Comparison of ENCODE assay signal across 8 cellular contexts in genomic region chr12:6851153-6851920, GRCh38. TPM values are rescaled to one million over a fixed set of nuclear protein-coding genes. Genes with fewer than 3 reads are reported as not detected.
A peak's percentile ranks its signal among the peaks of the same experiment; 100 is the strongest.
DNase-seq lines count a peak whose midpoint lies in the region; ATAC-seq and TF ChIP-seq lines count a peak whose summit lies in the region.

Gene CDCA3 (minus strand): TSS chr12:6851286. CDS start chr12:6850952, 334 bp downstream.

- peaks cover 0 to 18% of the 10 kb centered on the region in 2 donors for H3K36me3 ChIP-seq in left lung

- ATAC-seq in GM19395 (IDR thresholded peaks at IDR 0.05; ENCODE audit: unreplicated experiment), result peak; percentile 59
- ATAC-seq in HG03565 (IDR thresholded peaks at IDR 0.05; ENCODE audit: unreplicated experiment), result peak; percentile 48
- ATAC-seq in left lung, result peak; percentile 80

- H3K9me3 ChIP-seq in left lung, result no peaks in the 10 kb centered on the region

- peak within 1 kb of the TSS; percentile 55 to 62 for H3K4me3 ChIP-seq in left lung

- no peaks in the 10 kb centered on the region for H3K27me3 ChIP-seq in left lung

- DNase-seq in NCI-H774 (lab: John Stamatoyannopoulos, UW) (peak; percentile 99), dermis blood vessel endothelial cell (peak; percentile 99), left lung (peak; percentile 86 to 97)
- DNase-seq in activated CD4-positive, alpha-beta T cell treated with anti-CD3 and anti-CD28 coated beads, Interleukin-2, amount 50 U/mL, for 4 hours, result peak; percentile 88 to 90
- DNase-seq in stimulated activated CD4-positive, alpha-beta T cell treated with anti-CD3 and anti-CD28 coated beads, Interleukin-2, amount 100 ng/mL, for 48 hours, result peak; percentile 88 to 94

- TF ChIP-seq CTCF in C4-2B (conservative IDR thresholded peaks at IDR 0.05) (no peak), left lung (IDR thresholded peaks at IDR 0.05) (no peak)

- H3K27ac ChIP-seq in C4-2B, result peak within 1 kb of the TSS; percentile 92
- peak within 1 kb of the TSS; percentile 95 to 96 for H3K27ac ChIP-seq in left lung

- intact Hi-C loops in left lung (cut with DNase I), result no loop called here

- peaks cover 11 to 29% of the 10 kb centered on the region in 2 donors for H3K4me1 ChIP-seq in left lung

RNA-seq across cellular contexts. Expression of gene CDCA3, which starts in this region (rescaled TPM):
- total RNA-seq in dermis blood vessel endothelial cell (5.6 and 24.0 TPM in 2 replicates), left lung (1 to 10 TPM; 2.0 to 7.7 TPM)

Comparison
In these comparisons a context has a peak if more than half of its experiments do, and no peak if none do; other contexts are left out.
1. Peak in every context shown above with its lines: DNase-seq, ATAC-seq, H3K4me3 ChIP-seq and H3K27ac ChIP-seq.